Comparison of ENCODE assay signal across 8 cellular contexts in the genomic region with DNA sequence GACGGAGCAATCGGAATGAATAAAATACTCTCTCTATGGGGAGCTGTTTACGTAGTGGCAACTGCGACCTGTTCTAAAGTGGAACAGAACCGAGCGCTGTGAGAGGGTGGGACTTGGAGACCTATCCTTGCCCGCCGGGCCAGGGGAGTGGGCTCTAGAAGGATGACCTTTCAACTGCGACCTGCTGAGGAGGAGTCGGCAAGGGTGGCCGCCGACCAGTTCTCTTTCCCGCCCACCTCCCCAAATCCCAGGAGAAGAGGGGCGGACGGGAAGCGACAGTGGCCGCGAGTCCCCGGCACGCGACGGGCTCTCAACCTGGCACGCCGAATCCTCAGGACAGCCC. TPM values are rescaled to one million over a fixed set of nuclear protein-coding genes. Genes with fewer than 3 reads are reported as not detected.
DNase-seq lines count a peak whose midpoint lies in the region; ATAC-seq and TF ChIP-seq lines count a peak whose summit lies in the region.

No MANE protein-coding gene starts in this region.

- peak; percentile 28 for ATAC-seq in HG03066 (IDR thresholded peaks at IDR 0.05; ENCODE audit: low read depth, unreplicated experiment)
- peak; percentile 70 for ATAC-seq in Right ventricle myocardium superior (ENCODE audit: poor library complexity)

- H4K20me1 ChIP-seq in PC-9 (ENCODE audit: insufficient read depth): no peaks in the 10 kb centered on the region

- TSS peak; percentile 62 for BruUV-seq in PC-9 (replicated peaks; lab: Mats Ljungman, UMichigan)

- TF ChIP-seq CTCF in PC-9 (conservative IDR thresholded peaks at IDR 0.05): no peak

- CTCF ChIA-PET in PC-9 (lab: Charles Lee): interaction anchor here (0.5 to 1.0 kb wide), 3 partner anchors 23 to 259 kb away, joined by 3 to 4 read pairs (median 3); no protein-coding TSS in a partner anchor

- H3K9ac ChIP-seq in rectal smooth muscle tissue (ENCODE audit: low read length): peak overlapping the region; percentile 73

- POLR2A ChIA-PET in PC-9 (lab: Charles Lee; ENCODE audit: unreplicated experiment): interaction anchor here (0.5 kb wide), 1 partner anchor 494 kb away, joined by 3 read pairs; no protein-coding TSS in a partner anchor

- H3K27ac ChIP-seq in PC-9 (no peak overlapping the region), rectal smooth muscle tissue (ENCODE audit: low read depth, low read length) (peak overlapping the region; percentile 87)

- H3K9me3 Mint-ChIP-seq in activated naive CD8-positive, alpha-beta T cell treated with anti-CD3 and anti-CD28 coated beads for 36 hours: no peaks in the 10 kb centered on the region

- peak overlapping the region; percentile 90 for H3K4me3 Mint-ChIP-seq in activated naive CD8-positive, alpha-beta T cell treated with anti-CD3 and anti-CD28 coated beads for 36 hours

- peak overlapping the region; percentile 99 for H3K27ac Mint-ChIP-seq in activated naive CD8-positive, alpha-beta T cell treated with anti-CD3 and anti-CD28 coated beads for 36 hours

- H3K9me2 ChIP-seq in PC-9 (ENCODE audit: insufficient read depth): no peaks in the 10 kb centered on the region

- H3K36me3 ChIP-seq in PC-9 (ENCODE audit: low read depth): 0 out of 2 replicates have a peak, but pooled peaks cover under 1% of the 10 kb centered on the region
- no peaks in the 10 kb centered on the region for H3K36me3 ChIP-seq in rectal smooth muscle tissue (ENCODE audit: control insufficient read depth, insufficient read depth, low read length)

- peak overlapping the region; percentile 96 for H3K4me2 ChIP-seq in PC-9

- peaks cover 7% of the 10 kb centered on the region for H3K36me3 Mint-ChIP-seq in activated naive CD8-positive, alpha-beta T cell treated with anti-CD3 and anti-CD28 coated beads for 36 hours

- H3K4me3 ChIP-seq in PC-9 (peak overlapping the region; percentile 74), rectal smooth muscle tissue (ENCODE audit: low read length) (peak overlapping the region; percentile 85)

- peak overlapping the region; percentile 96 for H2AFZ ChIP-seq in PC-9

- no peaks in the 10 kb centered on the region for H3F3A ChIP-seq in PC-9 (ENCODE audit: insufficient read depth, low read depth)

- peaks cover 12% of the 10 kb centered on the region for H3K4me1 Mint-ChIP-seq in activated naive CD8-positive, alpha-beta T cell treated with anti-CD3 and anti-CD28 coated beads for 36 hours

- H3K27me3 ChIP-seq in PC-9 (ENCODE audit: insufficient read depth, low read depth) (no peaks in the 10 kb centered on the region), rectal smooth muscle tissue (ENCODE audit: control insufficient read depth, insufficient read depth, low read length) (no peaks in the 10 kb centered on the region)

- intact Hi-C loops in PC-9 (cut with micrococcal nuclease; ENCODE audit: unreplicated experiment): loop anchor here (1.0 to 5.0 kb wide), 2 partner anchors 233 to 556 kb away; no protein-coding TSS in a partner anchor
- intact Hi-C loops in Right ventricle myocardium superior (cut with DNase I): no loop called here

- H3K9me3 ChIP-seq in PC-9 (ENCODE audit: insufficient read depth, low read depth): no peaks in the 10 kb centered on the region

- H3K27me3 Mint-ChIP-seq in activated naive CD8-positive, alpha-beta T cell treated with anti-CD3 and anti-CD28 coated beads for 36 hours: no peaks in the 10 kb centered on the region

- H3K4me1 ChIP-seq in PC-9 (replicated peaks; ENCODE audit: insufficient read depth) (peaks cover 7% of the 10 kb centered on the region; the same call in 1 of the 2 replicates), rectal smooth muscle tissue (ENCODE audit: control insufficient read depth, insufficient read depth, low read length) (peaks cover 5% of the 10 kb centered on the region)

- no peaks in the 10 kb centered on the region for H3K79me2 ChIP-seq in PC-9 (ENCODE audit: low read depth)

- DNase-seq in NOMO-1 (lab: John Stamatoyannopoulos, UW; ENCODE audit: unreplicated experiment in 2 of 2) (peak; percentile 26 to 32), NOMO-1 treated with dmso at 0.1 percent for 144 hours (lab: John Stamatoyannopoulos, UW; ENCODE audit: unreplicated experiment) (no peak), PC-9 (peak in 1 of 2 experiments; percentile 16), Right ventricle myocardium superior (no peak), amniotic stem cell (lab: John Stamatoyannopoulos, UW) (no peak)
- DNase-seq in activated naive CD8-positive, alpha-beta T cell treated with anti-CD3 and anti-CD28 coated beads for 36 hours: peak; percentile 54

RNA-seq across cellular contexts. Expression of gene AP4E1, which starts 0.6 kb away (rescaled TPM):
- 5.7 and 10.0 TPM in 2 replicates for total RNA-seq in PC-9 (2021)
- total RNA-seq in activated naive CD8-positive, alpha-beta T cell treated with anti-CD3 and anti-CD28 coated beads for 36 hours: 10 to 100 TPM; 20.7 to 20.9 TPM
- 6.0 TPM for total RNA-seq in Right ventricle myocardium superior

Comparison
In these comparisons a context has a peak if more than half of its experiments do, and no peak if none do; other contexts are left out.
1. DNase-seq: peak in NOMO-1 (2 of 2) and activated naive CD8-positive, alpha-beta T cell treated with anti-CD3 and anti-CD28 coated beads for 36 hours (single experiment); none in NOMO-1 treated with dmso at 0.1 percent for 144 hours (single experiment), Right ventricle myocardium superior (single experiment) and amniotic stem cell (single experiment).